Comparison of ENCODE assay signal across 23 cellular contexts in genomic region chr5:103369125-103370120, GRCh38.
"Had no signal": no experiment of that assay in that cellular context is flagged by ENCODE, and none has a peak within 500 bp of the region (broad histone marks: within the 10 kb centered on the region; RNA-seq: fewer than 3 reads in every experiment).

No MANE protein-coding gene starts in this region.

- H3K9me3 ChIP-seq: body of pancreas, upper lobe of left lung had no signal

- H3K4me3 Mint-ChIP-seq: activated CD4-positive, alpha-beta memory T cell treated with anti-CD3 and anti-CD28 coated beads, Interleukin-2, amount 10 ng/mL, durations not matched to agents 7 days and 5 days; activated naive CD8-positive, alpha-beta T cell treated with anti-CD3 and anti-CD28 coated beads, Interleukin-2, amount 50 U/mL, for 24 hours; activated T-cell treated with anti-CD3 and anti-CD28 coated beads, Interleukin-2, amount 50 U/mL, for 72 hours; naive B cell; stimulated activated naive B cell treated with anti-CD40 and anti-IgM and Interleukin-4, amounts not matched to agents 10 μg/mL and 1 μg/mL and 100 μg/mL, for 72 hours had no signal

- DNase-seq: activated CD4-positive, alpha-beta memory T cell treated with anti-CD3 and anti-CD28 coated beads, Interleukin-2, amount 10 ng/mL, durations not matched to agents 7 days and 5 days; activated CD4-positive, alpha-beta T cell treated with anti-CD3 and anti-CD28 coated beads for 4 hours; activated CD4-positive, CD25-positive, alpha-beta regulatory T cell; activated effector memory CD4-positive, alpha-beta T cell treated with Interleukin-2 at 50 U/mL for 16 hours; activated naive CD4-positive, alpha-beta T cell treated with anti-CD3 and anti-CD28 coated beads, Interleukin-2, amount 50 U/mL, for 16 hours; activated naive CD8-positive, alpha-beta T cell treated with anti-CD3 and anti-CD28 coated beads, Interleukin-2, amount 50 U/mL, for 24 hours; activated T-cell treated with anti-CD3 and anti-CD28 coated beads, Interleukin-2, amount 50 U/mL, for 72 hours; body of pancreas; cortex of kidney; head of caudate nucleus; hypothalamus; left cardiac atrium; naive B cell; occipital lobe; stimulated activated CD4-positive, alpha-beta T cell treated with anti-CD3 and anti-CD28 coated beads, Interleukin-2, amount 100 ng/mL, for 48 hours; stimulated activated CD8-positive, alpha-beta memory T cell treated with anti-CD3 and anti-CD28 coated beads, Interleukin-4, amount 100 ng/mL, for 48 hours; stimulated activated naive B cell treated with anti-CD40 and anti-IgM and Interleukin-4, amounts not matched to agents 10 μg/mL and 1 μg/mL and 100 μg/mL, for 72 hours; T-helper 1 cell; T-helper 9 cell; upper lobe of left lung had no signal

- H3K36me3 ChIP-seq: cardiac muscle cell, gastroesophageal sphincter, upper lobe of left lung had no signal

- H3K27ac ChIP-seq: body of pancreas, cardiac muscle cell, epithelial cell of prostate, gastroesophageal sphincter, upper lobe of left lung had no signal

- H3K4me3 ChIP-seq: body of pancreas, cardiac muscle cell, gastroesophageal sphincter, upper lobe of left lung had no signal

- H3K4me1 Mint-ChIP-seq: activated CD4-positive, alpha-beta memory T cell treated with anti-CD3 and anti-CD28 coated beads, Interleukin-2, amount 10 ng/mL, durations not matched to agents 7 days and 5 days; activated naive CD8-positive, alpha-beta T cell treated with anti-CD3 and anti-CD28 coated beads, Interleukin-2, amount 50 U/mL, for 24 hours; naive B cell; stimulated activated naive B cell treated with anti-CD40 and anti-IgM and Interleukin-4, amounts not matched to agents 10 μg/mL and 1 μg/mL and 100 μg/mL, for 72 hours had no signal

- H3K27me3 Mint-ChIP-seq: activated naive CD8-positive, alpha-beta T cell treated with anti-CD3 and anti-CD28 coated beads, Interleukin-2, amount 50 U/mL, for 24 hours had no signal

- H3K27me3 ChIP-seq: body of pancreas, cardiac muscle cell, gastroesophageal sphincter, upper lobe of left lung had no signal

- ATAC-seq: activated naive CD8-positive, alpha-beta T cell treated with anti-CD3 and anti-CD28 coated beads, Interleukin-2, amount 50 U/mL, for 24 hours; activated T-cell treated with anti-CD3 and anti-CD28 coated beads, Interleukin-2, amount 50 U/mL, for 72 hours; body of pancreas; gastroesophageal sphincter; left cardiac atrium; stimulated activated naive B cell treated with anti-CD40 and anti-IgM and Interleukin-4, amounts not matched to agents 10 μg/mL and 1 μg/mL and 100 μg/mL, for 72 hours had no signal

- H3K4me1 ChIP-seq: gastroesophageal sphincter, upper lobe of left lung had no signal

- H3K27ac Mint-ChIP-seq: activated CD4-positive, alpha-beta memory T cell treated with anti-CD3 and anti-CD28 coated beads, Interleukin-2, amount 10 ng/mL, durations not matched to agents 7 days and 5 days; activated naive CD8-positive, alpha-beta T cell treated with anti-CD3 and anti-CD28 coated beads, Interleukin-2, amount 50 U/mL, for 24 hours; activated T-cell treated with anti-CD3 and anti-CD28 coated beads, Interleukin-2, amount 50 U/mL, for 72 hours; naive B cell; stimulated activated naive B cell treated with anti-CD40 and anti-IgM and Interleukin-4, amounts not matched to agents 10 μg/mL and 1 μg/mL and 100 μg/mL, for 72 hours had no signal

- H3K36me3 Mint-ChIP-seq: stimulated activated naive B cell treated with anti-CD40 and anti-IgM and Interleukin-4, amounts not matched to agents 10 μg/mL and 1 μg/mL and 100 μg/mL, for 72 hours had no signal

- H3K9me3 Mint-ChIP-seq: activated CD4-positive, alpha-beta memory T cell treated with anti-CD3 and anti-CD28 coated beads, Interleukin-2, amount 10 ng/mL, durations not matched to agents 7 days and 5 days had no signal
